Comparison of ENCODE assay signal across 8 cellular contexts in the genomic region with DNA sequence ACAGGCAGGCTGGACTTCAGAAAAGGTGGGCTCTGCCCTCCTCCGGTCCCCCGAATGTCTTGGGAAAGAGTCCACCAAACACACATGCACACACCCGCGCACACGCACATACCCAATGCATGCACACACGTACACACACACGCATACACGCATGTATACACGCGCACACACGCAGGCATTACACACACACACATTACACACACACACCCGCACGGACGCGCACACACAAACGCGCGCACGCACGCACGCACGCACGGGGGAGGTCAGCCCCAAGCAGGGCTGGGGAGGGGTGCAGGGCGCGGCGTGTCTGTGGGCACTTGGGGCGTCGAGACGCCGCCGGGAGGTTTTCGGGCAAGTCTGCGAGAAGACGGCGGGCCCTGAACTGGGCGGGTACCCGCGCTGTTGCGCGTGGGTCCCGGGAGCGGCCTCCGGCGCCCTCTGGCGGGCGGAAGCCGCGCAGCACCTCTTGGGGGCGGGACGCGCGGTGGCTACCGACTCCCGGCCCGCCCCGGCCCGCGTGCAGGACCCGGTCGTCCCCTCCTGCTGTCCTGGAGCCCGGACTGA. TPM values are rescaled to one million over a fixed set of nuclear protein-coding genes. Genes with fewer than 3 reads are reported as not detected.
A peak's percentile ranks its signal among the peaks of the same experiment; 100 is the strongest.
DNase-seq lines count a peak whose midpoint lies in the region; ATAC-seq and TF ChIP-seq lines count a peak whose summit lies in the region.

No MANE protein-coding gene starts in this region.

- H3K18ac ChIP-seq in trophoblast cell (ENCODE audit: low read length), result no peak overlapping the region

- H2BK5ac ChIP-seq in trophoblast cell (ENCODE audit: low read depth, low read length, poor library complexity), result no peak overlapping the region

- no peak overlapping the region for H3K4ac ChIP-seq in trophoblast cell (ENCODE audit: low read depth, low read length)

- H3K4me1 Mint-ChIP-seq in activated naive CD8-positive, alpha-beta T cell treated with anti-CD3 and anti-CD28 coated beads, Interleukin-2, amount 10 ng/mL, durations not matched to agents 7 days and 5 days, result peaks cover 2% of the 10 kb centered on the region

- H4K12ac ChIP-seq in trophoblast cell (ENCODE audit: low read depth, low read length), result no peak overlapping the region

- DNase-seq in GM12864 (ENCODE audit: low read depth) (no peak), cardiac septum (ENCODE audit: low spot score) (peak; percentile 92), trophoblast cell (peak; percentile 60 to 90), tibial nerve (ENCODE audit: low spot score in 2 of 2) (peak; percentile 53 to 60)
- peak; percentile 94 for DNase-seq in activated naive CD8-positive, alpha-beta T cell treated with anti-CD3 and anti-CD28 coated beads, Interleukin-2, amount 10 ng/mL, durations not matched to agents 7 days and 5 days

- no peak overlapping the region for H2AFZ ChIP-seq in SU-DHL-6 (ENCODE audit: low read depth, low read length, severe bottlenecking)
- H2AFZ ChIP-seq in trophoblast cell (ENCODE audit: insufficient read depth, low read length, poor library complexity), result no peak overlapping the region

- WGBS in trophoblast cell (ENCODE audit: extremely low coverage, insufficient coverage, insufficient read length), result no CpG with 5 or more reads among the region's 61 CpGs
- WGBS in tibial nerve, 2 donors, result 11 to 22% methylated on average over 37 to 44 of the region's 61 CpGs

- no peak overlapping the region for H4K91ac ChIP-seq in trophoblast cell (ENCODE audit: low read depth, low read length)

- peaks cover 6% of the 10 kb centered on the region for H3K4me1 ChIP-seq in HUES48 (ENCODE audit: control insufficient read depth, insufficient read depth, low read length)
- peaks cover 13 to 14% of the 10 kb centered on the region in 2 experiments for H3K4me1 ChIP-seq in trophoblast cell (ENCODE audit: control insufficient read depth in 1 of 2, insufficient read depth in 2 of 2, low read length in 2 of 2)
- peaks cover 0 to 44% (median 17%) of the 10 kb centered on the region in 4 donors for H3K4me1 ChIP-seq in tibial nerve

- no peak overlapping the region for H3K14ac ChIP-seq in trophoblast cell (ENCODE audit: low read length)

- peak overlapping the region; percentile 8 for H4K8ac ChIP-seq in trophoblast cell (ENCODE audit: low read depth, low read length)

- H2BK12ac ChIP-seq in trophoblast cell (ENCODE audit: low read length), result no peak overlapping the region

- H3K27ac Mint-ChIP-seq in activated naive CD8-positive, alpha-beta T cell treated with anti-CD3 and anti-CD28 coated beads, Interleukin-2, amount 10 ng/mL, durations not matched to agents 7 days and 5 days, result no peak overlapping the region

- no peaks in the 10 kb centered on the region for H3K36me3 Mint-ChIP-seq in activated naive CD8-positive, alpha-beta T cell treated with anti-CD3 and anti-CD28 coated beads, Interleukin-2, amount 10 ng/mL, durations not matched to agents 7 days and 5 days

- H3K4me3 ChIP-seq in GM12864 (ENCODE audit: low read depth, low read length) (peak overlapping the region; percentile 55), HUES48 (ENCODE audit: low read depth, low read length) (peak overlapping the region; percentile 60; the same call in 1 of the 2 replicates), SU-DHL-6 (ENCODE audit: insufficient read depth, low read length, poor library complexity, severe bottlenecking) (no peak overlapping the region), trophoblast cell (ENCODE audit: low read depth, low read length) (peak overlapping the region; percentile 61), tibial nerve (peak overlapping the region; percentile 36 to 64 (median 47))

- H3K4me3 Mint-ChIP-seq in activated naive CD8-positive, alpha-beta T cell treated with anti-CD3 and anti-CD28 coated beads, Interleukin-2, amount 10 ng/mL, durations not matched to agents 7 days and 5 days, result peak overlapping the region; percentile 75

- intact Hi-C loops in cardiac septum (cut with DNase I), result loop anchor here (1.0 to 10.0 kb wide), 3 partner anchors 38 to 423 kb away; a partner anchor contains a TSS

- TF ChIP-seq EP300 in tibial nerve (IDR thresholded peaks at IDR 0.05), result no peak

- POLR2A ChIA-PET in activated naive CD8-positive, alpha-beta T cell treated with anti-CD3 and anti-CD28 coated beads, Interleukin-2, amount 10 ng/mL, durations not matched to agents 7 days and 5 days (lab: Charles Lee), result no interaction called here

- H2AK5ac ChIP-seq in trophoblast cell (ENCODE audit: low read length), result no peak overlapping the region

- H3K23ac ChIP-seq in trophoblast cell (ENCODE audit: low read length), result no peak overlapping the region

- H3K9me2 ChIP-seq in SU-DHL-6 (replicated peaks; ENCODE audit: insufficient read depth, low read length), result no peaks in the 10 kb centered on the region

- H3K4me2 ChIP-seq in SU-DHL-6 (ENCODE audit: low read depth, low read length, poor library complexity, severe bottlenecking), result peak overlapping the region; percentile 40
- peak overlapping the region; percentile 91 for H3K4me2 ChIP-seq in trophoblast cell (ENCODE audit: low read length)

- peak; percentile 90 for TF ChIP-seq CTCF in GM12864 (IDR thresholded peaks at IDR 0.05; ENCODE audit: low read depth, low read length, missing control alignments)
- TF ChIP-seq CTCF in SU-DHL-6 (IDR thresholded peaks at IDR 0.05; ENCODE audit: insufficient read depth, low read length, poor library complexity, severe bottlenecking), result no peak
- TF ChIP-seq CTCF in tibial nerve (IDR thresholded peaks at IDR 0.05), result peak; percentile 98 to 99 (median 99)

- H3K79me2 ChIP-seq in SU-DHL-6 (ENCODE audit: insufficient read depth, low read length) (no peaks in the 10 kb centered on the region), trophoblast cell (ENCODE audit: control insufficient read depth, insufficient read depth, low read length, poor library complexity) (no peaks in the 10 kb centered on the region)

- no peak overlapping the region for H2BK120ac ChIP-seq in trophoblast cell (ENCODE audit: insufficient read depth, low read length, poor library complexity)

- H3K27ac ChIP-seq in HUES48 (ENCODE audit: low read depth, low read length), result no peak overlapping the region
- H3K27ac ChIP-seq in SU-DHL-6 (ENCODE audit: low read depth, low read length), result no peak overlapping the region
- no peak overlapping the region for H3K27ac ChIP-seq in trophoblast cell (ENCODE audit: low read depth, low read length)
- H3K27ac ChIP-seq in tibial nerve, result peak overlapping the region in 1 of 4 donors; percentile 68

- peaks cover 42% of the 10 kb centered on the region for H3K27me3 Mint-ChIP-seq in activated naive CD8-positive, alpha-beta T cell treated with anti-CD3 and anti-CD28 coated beads, Interleukin-2, amount 10 ng/mL, durations not matched to agents 7 days and 5 days

- H3K9ac ChIP-seq in HUES48 (ENCODE audit: low read depth, low read length) (no peak overlapping the region), SU-DHL-6 (ENCODE audit: low read length) (no peak overlapping the region; the same call in 1 of the 2 replicates), trophoblast cell (ENCODE audit: low read length) (no peak overlapping the region)

- H3F3A ChIP-seq in SU-DHL-6 (ENCODE audit: insufficient read depth), result no peaks in the 10 kb centered on the region

- peaks cover 95% of the 10 kb centered on the region for H3K27me3 ChIP-seq in HUES48 (ENCODE audit: control insufficient read depth, insufficient read depth, low read length)
- H3K27me3 ChIP-seq in SU-DHL-6 (ENCODE audit: low read length), result no peaks in the 10 kb centered on the region
- peaks cover 75% of the 10 kb centered on the region for H3K27me3 ChIP-seq in trophoblast cell (ENCODE audit: insufficient read depth, low read length)
- H3K27me3 ChIP-seq in tibial nerve, result peaks cover 0 to 33% of the 10 kb centered on the region in 2 donors

- H4K20me1 ChIP-seq in SU-DHL-6 (ENCODE audit: low read depth, low read length), result no peaks in the 10 kb centered on the region

- H3K9me3 ChIP-seq in HUES48 (ENCODE audit: control insufficient read depth, insufficient read depth, low read length), result no peaks in the 10 kb centered on the region
- no peaks in the 10 kb centered on the region for H3K9me3 ChIP-seq in SU-DHL-6 (ENCODE audit: insufficient read depth, low read length)
- H3K9me3 ChIP-seq in trophoblast cell (ENCODE audit: insufficient read depth, low read depth, low read length), result peaks cover 29% of the 10 kb centered on the region
- H3K9me3 ChIP-seq in tibial nerve, result no peaks in the 10 kb centered on the region

- no peaks in the 10 kb centered on the region for H3K36me3 ChIP-seq in HUES48 (ENCODE audit: control insufficient read depth, insufficient read depth, low read length)
- no peaks in the 10 kb centered on the region for H3K36me3 ChIP-seq in SU-DHL-6 (ENCODE audit: low read length)
- no peaks in the 10 kb centered on the region for H3K36me3 ChIP-seq in trophoblast cell (ENCODE audit: control insufficient read depth in 1 of 2, insufficient read depth in 2 of 2, low read length in 2 of 2)
- peaks cover 0 to 24% (median 0%) of the 10 kb centered on the region in 3 donors for H3K36me3 ChIP-seq in tibial nerve

- ATAC-seq in activated naive CD8-positive, alpha-beta T cell treated with anti-CD3 and anti-CD28 coated beads, Interleukin-2, amount 10 ng/mL, durations not matched to agents 7 days and 5 days (ENCODE audit: low read depth), result peak; percentile 81
- ATAC-seq in HG02623 (IDR thresholded peaks at IDR 0.05; ENCODE audit: unreplicated experiment), result no peak

- no peaks in the 10 kb centered on the region for H3K9me3 Mint-ChIP-seq in activated naive CD8-positive, alpha-beta T cell treated with anti-CD3 and anti-CD28 coated beads, Interleukin-2, amount 10 ng/mL, durations not matched to agents 7 days and 5 days

- H3K79me1 ChIP-seq in trophoblast cell (ENCODE audit: low read length), result no peaks in the 10 kb centered on the region

- no peak for TF ChIP-seq POLR2A in tibial nerve (IDR thresholded peaks at IDR 0.05)

RNA-seq across cellular contexts. Expression of a gene that starts 3.5 kb away (rescaled TPM):
- not detected for total RNA-seq in activated naive CD8-positive, alpha-beta T cell treated with anti-CD3 and anti-CD28 coated beads, Interleukin-2, amount 10 ng/mL, durations not matched to agents 7 days and 5 days
- total RNA-seq in cardiac septum (191 TPM), tibial nerve (10 to 100 TPM; 11.4 to 29.1 (median 25.2) TPM)
- polyA plus RNA-seq in trophoblast cell (2013), result 1.5 TPM in 2 replicates

RNA-seq across cellular contexts. Expression of a gene that starts 5.6 kb away (rescaled TPM):
- not detected for total RNA-seq in activated naive CD8-positive, alpha-beta T cell treated with anti-CD3 and anti-CD28 coated beads, Interleukin-2, amount 10 ng/mL, durations not matched to agents 7 days and 5 days
- total RNA-seq in cardiac septum (5.5 TPM), tibial nerve (1 to 10 TPM; 3.3 to 5.9 (median 4.7) TPM)
- 0.05 TPM in 1 of 2 replicates, not detected in the other for polyA plus RNA-seq in trophoblast cell (2013)

RNA-seq across cellular contexts. Expression of a gene that starts 42.8 kb away (rescaled TPM):
- total RNA-seq in activated naive CD8-positive, alpha-beta T cell treated with anti-CD3 and anti-CD28 coated beads, Interleukin-2, amount 10 ng/mL, durations not matched to agents 7 days and 5 days, result under 1 TPM; 0.37 to 0.47 TPM
- total RNA-seq in cardiac septum (0.48 TPM), tibial nerve (1 to 10 TPM in 3 of 4 donors, under 1 TPM in 1; 0.42 to 3.6 (median 2.6) TPM)
- 6.7 and 6.8 TPM in 2 replicates for polyA plus RNA-seq in trophoblast cell (2013)

Comparison
In these comparisons a context has a peak if more than half of its experiments do, and no peak if none do; other contexts are left out.
1. RNA of a gene that starts 3.5 kb away (total RNA-seq): 191 TPM in cardiac septum (single experiment) and 11.4 to 29.1 TPM in tibial nerve; not detected in activated naive CD8-positive, alpha-beta T cell treated with anti-CD3 and anti-CD28 coated beads, Interleukin-2, amount 10 ng/mL, durations not matched to agents 7 days and 5 days; every median in the first group is over 4 times any median in the second.